28 cellular contexts compared by ENCODE assay signal in genomic region chr22:38968801-38969200, GRCh38.
"Had no signal": no experiment of that assay in that cellular context is flagged by ENCODE, and none has a peak within 500 bp of the region (broad histone marks: within the 10 kb centered on the region; RNA-seq: fewer than 3 reads in every experiment).

No MANE protein-coding gene starts in this region.

- H3K79me2 ChIP-seq: parathyroid adenoma had no signal

- H3K36me3 ChIP-seq: gastrocnemius medialis, right lobe of liver, stomach, thyroid gland, vagina had no signal

- H3K9me3 ChIP-seq: gastrocnemius medialis, mucosa of descending colon, right lobe of liver, stomach, thyroid gland, vagina had no signal

- H3K9ac ChIP-seq: parathyroid adenoma had no signal

- DNase-seq: cortex of kidney; dorsolateral prefrontal cortex; effector CD4-positive, alpha-beta T cell; foreskin fibroblast; gastrocnemius medialis; head of caudate nucleus; naive B cell; small intestine; stimulated activated CD4-positive, alpha-beta T cell treated with anti-CD3 and anti-CD28 coated beads, Interleukin-12 subunit alpha, Interleukin-12 subunit beta, amount 100 ng/mL, for 4 hours; stimulated activated CD4-positive, alpha-beta T cell treated with anti-CD3 and anti-CD28 coated beads, Interleukin-1b, Interleukin-23, amount 100 ng/mL, for 48 hours; stimulated activated CD4-positive, alpha-beta T cell treated with anti-CD3 and anti-CD28 coated beads, Interleukin-4, amount 100 ng/mL, for 1 hour; stimulated activated CD8-positive, alpha-beta memory T cell treated with anti-CD3 and anti-CD28 coated beads, Interleukin-4, amount 100 ng/mL, for 48 hours; stimulated activated naive CD4-positive, alpha-beta T cell treated with Interleukin-2 at 50 U/mL for 16 hours; stomach; thyroid gland; trophoblast cell had no signal

- H3K27ac ChIP-seq: dorsolateral prefrontal cortex, epithelial cell of prostate, gastrocnemius medialis, parathyroid adenoma, right lobe of liver, thyroid gland, vagina had no signal

- H2AFZ ChIP-seq: parathyroid adenoma had no signal

- ATAC-seq: esophagus mucosa; gastrocnemius medialis; left lobe of liver; mucosa of descending colon; natural killer cell treated with Interleukin-12 subunit alpha and Interleukin-12 subunit beta and Interleukin-15 and Interleukin-18, amount 100 ng/mL, for 72 hours; right lobe of liver had no signal

- H3K36me3 Mint-ChIP-seq: memory B cell; mesothelial cell of epicardium; naive B cell; natural killer cell treated with Interleukin-12 subunit alpha and Interleukin-12 subunit beta and Interleukin-15 and Interleukin-18, amount 100 ng/mL, for 72 hours had no signal

- H3K9me3 Mint-ChIP-seq: memory B cell; mesothelial cell of epicardium; naive B cell; natural killer cell treated with Interleukin-12 subunit alpha and Interleukin-12 subunit beta and Interleukin-15 and Interleukin-18, amount 100 ng/mL, for 72 hours; neural crest cell had no signal

- H3K27me3 ChIP-seq: right lobe of liver, thyroid gland, vagina had no signal

- H3K27ac Mint-ChIP-seq: memory B cell; mesothelial cell of epicardium; natural killer cell treated with Interleukin-12 subunit alpha and Interleukin-12 subunit beta and Interleukin-15 and Interleukin-18, amount 100 ng/mL, for 72 hours had no signal

- H3K4me3 Mint-ChIP-seq: memory B cell; mesothelial cell of epicardium; naive B cell; natural killer cell treated with Interleukin-12 subunit alpha and Interleukin-12 subunit beta and Interleukin-15 and Interleukin-18, amount 100 ng/mL, for 72 hours; neural crest cell had no signal

- H3K4me1 ChIP-seq: gastrocnemius medialis, parathyroid adenoma, right lobe of liver, vagina had no signal

- H3K4me3 ChIP-seq: dorsolateral prefrontal cortex, gastrocnemius medialis, lung, mucosa of descending colon, right lobe of liver, stomach, thyroid gland, vagina had no signal

- H3K4me1 Mint-ChIP-seq: neural crest cell had no signal
